8 cellular contexts compared by ENCODE assay signal in genomic region chrX:128781506-128781905, GRCh38.
DNase-seq lines count a peak whose midpoint lies in the region; ATAC-seq, FAIRE-seq and TF ChIP-seq lines count a peak whose summit lies in the region.

No MANE protein-coding gene starts in this region.

- DNase-seq in DMS153 treated with DMSO at 0.1 percent for 48 hours (lab: John Stamatoyannopoulos, UW; ENCODE audit: unreplicated experiment) (peak; percentile 35), HEK293T (ENCODE audit: extremely low spot score) (peak; percentile 55), SK-N-SH (peak; percentile 49), kidney (peak; percentile 30), RCC 7860 (ENCODE audit: low spot score) (no peak)

- H3K79me2 ChIP-seq in SK-N-SH (ENCODE audit: insufficient read depth): no peaks in the 10 kb centered on the region

- H2AFZ ChIP-seq in SK-N-SH (ENCODE audit: low read depth): no peak overlapping the region

- no CpG with 5 or more reads among the region's 1 CpG for WGBS in SK-N-SH (ENCODE audit: low lambda C conversion rate)

- H4K20me1 ChIP-seq in SK-N-SH (ENCODE audit: insufficient read depth): no peaks in the 10 kb centered on the region

- CTCF ChIA-PET in HEK293T (lab: Yijun Ruan, JAX): interaction anchor here (0.7 kb wide), 1 partner anchor 25 kb away, joined by 3 read pairs; no protein-coding TSS in a partner anchor
- CTCF ChIA-PET in SK-N-SH (lab: Yijun Ruan, JAX): interaction anchor here (0.8 to 1.0 kb wide), 4 partner anchors 12 to 56 kb away, joined by 3 to 6 read pairs (median 3); no protein-coding TSS in a partner anchor

- H3K9ac ChIP-seq in SK-N-SH (no peak overlapping the region), kidney (ENCODE audit: low read length in 2 of 2) (no peak overlapping the region)

- H3K9me3 ChIP-seq in SK-N-SH (no peaks in the 10 kb centered on the region), kidney (ENCODE audit: control insufficient read depth in 1 of 2, low read length in 2 of 2) (no peaks in the 10 kb centered on the region)

- no peaks in the 10 kb centered on the region for H3K27me3 ChIP-seq in SK-N-SH (ENCODE audit: insufficient read depth)

- H3F3A ChIP-seq in SK-N-SH (replicated peaks; ENCODE audit: insufficient read depth): no peaks in the 10 kb centered on the region

- TF ChIP-seq CTCF in SK-N-SH (IDR thresholded peaks at IDR 0.05) (peak; percentile 34), kidney (IDR thresholded peaks at IDR 0.05; ENCODE audit: borderline replicate concordance, extremely low read depth, insufficient read depth) (no peak)

- no peak for TF ChIP-seq EP300 in SK-N-SH (IDR thresholded peaks at IDR 0.05; ENCODE audit: borderline replicate concordance in 1 of 2, low read depth in 1 of 2, low read length in 1 of 2)

- FAIRE-seq in kidney (lab: Jason Lieb, UNC) (no peak), RCC 7860 (lab: Jason Lieb, UNC) (no peak)

- H3K4me3 ChIP-seq in SK-N-SH (ENCODE audit: low read depth in 2 of 2, low read length in 1 of 2) (no peak overlapping the region), kidney (ENCODE audit: low read length in 2 of 2) (no peak overlapping the region)

- no peaks in the 10 kb centered on the region for H3K9me2 ChIP-seq in SK-N-SH

- no peaks in the 10 kb centered on the region for H3K4me1 ChIP-seq in SK-N-SH (ENCODE audit: control insufficient read depth in 1 of 2, insufficient read depth in 2 of 2, low read depth in 1 of 2, low read length in 1 of 2)
- H3K4me1 ChIP-seq in kidney (ENCODE audit: control insufficient read depth in 1 of 2, insufficient read depth in 1 of 2, low read depth in 1 of 2, low read length in 2 of 2): no peaks in the 10 kb centered on the region

- TF ChIP-seq RAD21 in SK-N-SH (IDR thresholded peaks at IDR 0.05; ENCODE audit: low read length): peak; percentile 70

- no peaks in the 10 kb centered on the region for H3K36me3 ChIP-seq in SK-N-SH (replicated peaks in 1 of 2; ENCODE audit: control insufficient read depth in 1 of 2, insufficient read depth in 2 of 2, low read length in 1 of 2)
- H3K36me3 ChIP-seq in kidney (ENCODE audit: control insufficient read depth in 1 of 2, insufficient read depth in 2 of 2, low read length in 2 of 2): no peaks in the 10 kb centered on the region

- H3K4me2 ChIP-seq in SK-N-SH: no peak overlapping the region

- intact Hi-C loops in kidney (cut with DNase I): no loop called here

- ATAC-seq in HG03108 (IDR thresholded peaks at IDR 0.05; ENCODE audit: unreplicated experiment) (no peak), GM18907 (IDR thresholded peaks at IDR 0.05; ENCODE audit: unreplicated experiment) (no peak), HG03039 (IDR thresholded peaks at IDR 0.05; ENCODE audit: unreplicated experiment) (no peak)

- POLR2A ChIA-PET in HEK293T (lab: Yijun Ruan, JAX) (no interaction called here), SK-N-SH (lab: Yijun Ruan, JAX) (no interaction called here)

- H3K27ac ChIP-seq in SK-N-SH (ENCODE audit: low read depth in 2 of 2, low read length in 1 of 2) (no peak overlapping the region), kidney (ENCODE audit: low read depth in 2 of 2, low read length in 2 of 2) (no peak overlapping the region)

TF ChIP-seq in HEK293T, 16 proteins besides CTCF, POLR2A, EP300 and RAD21:
- no peak for TF ChIP-seq FOXM1 (IDR thresholded peaks at IDR 0.05; ENCODE audit: borderline replicate concordance)
- TF ChIP-seq PKNOX1 (IDR thresholded peaks at IDR 0.05): 0 out of 2 replicates have a peak, but pooled peaks have one; percentile 12

TF ChIP-seq in SK-N-SH, 30 proteins besides CTCF, POLR2A, EP300 and RAD21:
- TF ChIP-seq SMC3 (IDR thresholded peaks at IDR 0.05; ENCODE audit: low read depth, low read length) (peak; percentile 43; the same call in 1 of the 2 replicates), GABPA (IDR thresholded peaks at IDR 0.05; ENCODE audit: low read depth) (no peak), CHD2 (IDR thresholded peaks at IDR 0.05; ENCODE audit: low read length, partially characterized antibody) (no peak)
